8 cellular contexts compared by ENCODE assay signal in genomic region chr11:26753738-26754504, GRCh38. TPM values are rescaled to one million over a fixed set of nuclear protein-coding genes. Genes with fewer than 3 reads are reported as not detected.
DNase-seq lines count a peak whose midpoint lies in the region; ATAC-seq and TF ChIP-seq lines count a peak whose summit lies in the region.

No MANE protein-coding gene starts in this region.

- no peaks in the 10 kb centered on the region for H3K9me3 ChIP-seq in RWPE2 (ENCODE audit: severe bottlenecking)

- no peaks in the 10 kb centered on the region for H3K36me3 ChIP-seq in RWPE2 (ENCODE audit: low read depth)

- no peaks in the 10 kb centered on the region for H3K4me1 ChIP-seq in RWPE2 (ENCODE audit: insufficient read depth, poor library complexity, severe bottlenecking)

- no peaks in the 10 kb centered on the region for H3K27me3 ChIP-seq in RWPE2 (ENCODE audit: insufficient read depth, poor library complexity, severe bottlenecking)

- no peak overlapping the region for H3K27ac ChIP-seq in RWPE2 (ENCODE audit: poor library complexity, severe bottlenecking)

- ATAC-seq in GM21390 (IDR thresholded peaks at IDR 0.05; ENCODE audit: unreplicated experiment) (peak; percentile 78), RWPE2 (ENCODE audit: low read depth) (peak; percentile 76; the same call in 2 of the 3 replicates), GM19455 (IDR thresholded peaks at IDR 0.05; ENCODE audit: unreplicated experiment) (no peak)

- DNase-seq in D341Med (ENCODE audit: low spot score) (peak; percentile 43), LoVo (ENCODE audit: low spot score) (peak; percentile 50), RWPE2 (ENCODE audit: low spot score) (no peak), fibroblast of mammary gland (ENCODE audit: low read depth) (peak; percentile 84), occipital lobe (lab: John Stamatoyannopoulos, UW) (peak; percentile 6)
- DNase-seq in activated CD4-positive, CD25-positive, alpha-beta regulatory T cell (lab: John Stamatoyannopoulos, UW) = no peak

- peak; percentile 86 for TF ChIP-seq CTCF in RWPE2 (IDR thresholded peaks at IDR 0.05; ENCODE audit: poor library complexity, severe bottlenecking)
- TF ChIP-seq CTCF in fibroblast of mammary gland (conservative IDR thresholded peaks at IDR 0.05; ENCODE audit: control insufficient read depth, insufficient read depth, low read depth, low read length) = peak; percentile 90

- H3K4me3 ChIP-seq in RWPE2 (ENCODE audit: severe bottlenecking) = no peak overlapping the region
- no peak overlapping the region for H3K4me3 ChIP-seq in fibroblast of mammary gland (ENCODE audit: control insufficient read depth, low read depth, low read length)

RNA-seq across cellular contexts. Expression of gene SLC5A12, which starts 32.1 kb away (rescaled TPM):
- under 0.01 TPM for total RNA-seq in occipital lobe

Comparison
In these comparisons a context has a peak if more than half of its experiments do, and no peak if none do; other contexts are left out.
1. DNase-seq: peak in D341Med (single experiment), LoVo (single experiment), fibroblast of mammary gland (single experiment) and occipital lobe (single experiment); none in RWPE2 (single experiment) and activated CD4-positive, CD25-positive, alpha-beta regulatory T cell (0 of 4).